ENCODE assay signal across 29 cellular contexts in the genomic region with DNA sequence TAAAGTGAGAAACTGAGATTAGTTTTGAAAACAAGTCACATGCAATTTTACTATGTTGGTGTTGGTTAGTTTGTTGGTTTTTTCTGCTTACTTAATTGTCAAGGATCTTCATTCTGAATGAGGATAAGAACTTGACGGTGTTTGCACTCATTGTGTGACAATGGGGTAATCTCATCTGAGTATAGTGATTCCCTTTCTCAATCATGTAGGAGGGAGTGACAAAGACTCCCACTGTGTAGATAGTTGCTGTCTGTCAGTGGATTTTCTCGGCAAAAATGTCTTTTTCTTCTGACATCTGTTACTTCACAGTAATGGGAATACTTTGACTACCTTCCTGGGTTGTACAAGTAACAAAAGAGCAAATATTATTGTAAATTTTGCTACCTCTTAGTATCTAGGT. TPM values are rescaled to one million over a fixed set of nuclear protein-coding genes. Genes with fewer than 3 reads are reported as not detected.
"Had no signal": no experiment of that assay in that cellular context is flagged by ENCODE, and none has a peak within 500 bp of the region (broad histone marks: within the 10 kb centered on the region; RNA-seq: fewer than 3 reads in every experiment).

No MANE protein-coding gene starts in this region.

- H3K9me3 Mint-ChIP-seq: memory B cell; mesothelial cell of epicardium; naive B cell; stimulated activated naive CD8-positive, alpha-beta T cell treated with anti-CD3 and anti-CD28 coated beads, Interleukin-15, amount 100 ng/mL, for 72 hours had no signal

- H3K4me1 Mint-ChIP-seq: memory B cell; naive B cell; stimulated activated naive CD8-positive, alpha-beta T cell treated with anti-CD3 and anti-CD28 coated beads, Interleukin-15, amount 100 ng/mL, for 72 hours had no signal

- H3K27ac ChIP-seq: epithelial cell of prostate, gastrocnemius medialis, lower lobe of right lung, right lobe of liver, suprapubic skin, thyroid gland, vagina had no signal

- H3K4me3 ChIP-seq: gastrocnemius medialis, lower lobe of right lung, mucosa of descending colon, right lobe of liver, smooth muscle cell, suprapubic skin, thyroid gland, vagina had no signal

- H3K4me3 Mint-ChIP-seq: memory B cell; mesothelial cell of epicardium; naive B cell; natural killer cell treated with Interleukin-12 subunit alpha and Interleukin-12 subunit beta and Interleukin-15 and Interleukin-18, amount 100 ng/mL, for 72 hours; stimulated activated naive CD8-positive, alpha-beta T cell treated with anti-CD3 and anti-CD28 coated beads, Interleukin-15, amount 100 ng/mL, for 72 hours had no signal

- H3K36me3 Mint-ChIP-seq: memory B cell; mesothelial cell of epicardium; naive B cell; natural killer cell treated with Interleukin-12 subunit alpha and Interleukin-12 subunit beta and Interleukin-15 and Interleukin-18, amount 100 ng/mL, for 72 hours had no signal

- H3K27me3 ChIP-seq: gastrocnemius medialis, right lobe of liver, suprapubic skin, thyroid gland, vagina had no signal

- H3K4me1 ChIP-seq: gastrocnemius medialis, lower lobe of right lung, right lobe of liver, suprapubic skin, thyroid gland, vagina had no signal

- ATAC-seq: esophagus mucosa; gastrocnemius medialis; left ventricle myocardium superior; lower lobe of right lung; mucosa of descending colon; natural killer cell treated with Interleukin-12 subunit alpha and Interleukin-12 subunit beta and Interleukin-15 and Interleukin-18, amount 100 ng/mL, for 72 hours; right lobe of liver; stimulated activated naive CD8-positive, alpha-beta T cell treated with anti-CD3 and anti-CD28 coated beads, Interleukin-15, amount 100 ng/mL, for 72 hours had no signal

- H3K4me2 ChIP-seq: smooth muscle cell had no signal

- H3K36me3 ChIP-seq: gastrocnemius medialis, lower lobe of right lung, right lobe of liver, suprapubic skin, thyroid gland, vagina had no signal

- H3K27ac Mint-ChIP-seq: memory B cell; mesothelial cell of epicardium; natural killer cell treated with Interleukin-12 subunit alpha and Interleukin-12 subunit beta and Interleukin-15 and Interleukin-18, amount 100 ng/mL, for 72 hours; stimulated activated naive CD8-positive, alpha-beta T cell treated with anti-CD3 and anti-CD28 coated beads, Interleukin-15, amount 100 ng/mL, for 72 hours had no signal

- H3K9me3 ChIP-seq: gastrocnemius medialis, lower lobe of right lung, mucosa of descending colon, right lobe of liver, suprapubic skin, thyroid gland, vagina had no signal

- DNase-seq: cortex of kidney; effector CD4-positive, alpha-beta T cell; foreskin fibroblast; gastrocnemius medialis; left ventricle myocardium superior; lower lobe of right lung; mucosa of descending colon; naive B cell; nucleus accumbens; right lobe of liver; stimulated activated CD4-positive, alpha-beta T cell treated with anti-CD3 and anti-CD28 coated beads, Interleukin-12 subunit alpha, Interleukin-12 subunit beta, amount 100 ng/mL, for 4 hours; stimulated activated CD4-positive, alpha-beta T cell treated with anti-CD3 and anti-CD28 coated beads, Interleukin-1b, Interleukin-23, amount 100 ng/mL, for 48 hours; stimulated activated CD4-positive, alpha-beta T cell treated with anti-CD3 and anti-CD28 coated beads, Interleukin-4, amount 100 ng/mL, for 1 hour; stimulated activated CD8-positive, alpha-beta memory T cell treated with anti-CD3 and anti-CD28 coated beads, Interleukin-4, amount 100 ng/mL, for 48 hours; stimulated activated naive CD4-positive, alpha-beta T cell; stimulated activated naive CD8-positive, alpha-beta T cell treated with anti-CD3 and anti-CD28 coated beads, Interleukin-15, amount 100 ng/mL, for 72 hours; thyroid gland; trophoblast cell had no signal

RNA-seq across cellular contexts. Expression of gene KCNH8, which starts 23.5 kb away (rescaled TPM):
- total RNA-seq: dermis microvascular lymphatic vessel endothelial cell; gastrocnemius medialis; glomerular endothelial cell; natural killer cell treated with Interleukin-12 subunit alpha and Interleukin-12 subunit beta and Interleukin-15 and Interleukin-18, amount 100 ng/mL, for 72 hours; osteocyte; right lobe of liver had no signal
